Comparison of ENCODE assay signal across 1 cellular context in genomic region chr1:164561461-164561860, GRCh38.
TF ChIP-seq lines count a peak whose summit lies in the region.

No MANE protein-coding gene starts in this region.

TF ChIP-seq in H1, 55 proteins besides CTCF, POLR2A, EP300 and RAD21 (continued from another document):
- TF ChIP-seq KDM5A (IDR thresholded peaks at IDR 0.05; ENCODE audit: low read length): no peak
- TF ChIP-seq BRCA1 (IDR thresholded peaks at IDR 0.05; ENCODE audit: low read depth, low read length): no peak
